ENCODE assay signal across 16 cellular contexts in the genomic region with DNA sequence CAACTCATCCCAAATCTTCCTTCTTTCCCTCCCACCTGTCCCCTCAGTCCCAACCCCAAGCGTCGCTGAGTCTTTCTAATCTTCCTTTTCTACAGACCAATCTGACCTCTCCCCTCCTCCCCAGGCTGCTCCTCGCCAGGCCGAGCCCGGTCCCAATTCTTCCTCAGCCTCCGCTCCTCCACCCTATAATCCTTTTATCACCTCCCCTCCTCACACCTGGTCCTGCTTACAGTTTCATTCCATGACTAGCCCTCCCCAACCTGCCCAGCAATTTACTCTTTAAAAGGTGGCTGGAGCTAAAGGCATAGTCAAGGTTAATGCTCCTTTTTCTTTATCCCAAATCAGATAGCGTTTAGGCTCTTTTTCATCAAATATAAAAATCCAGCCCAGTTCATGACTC. TPM values are rescaled to one million over a fixed set of nuclear protein-coding genes. Genes with fewer than 3 reads are reported as not detected.
"Had no signal": no experiment of that assay in that cellular context is flagged by ENCODE, and none has a peak within 500 bp of the region (broad histone marks: within the 10 kb centered on the region; RNA-seq: fewer than 3 reads in every experiment).

No MANE protein-coding gene starts in this region.

RNA-seq across cellular contexts. Expression of a gene that starts 52.3 kb away (rescaled TPM):
- total RNA-seq: activated naive CD4-positive, alpha-beta T cell treated with anti-CD3 and anti-CD28 coated beads for 36 hours; activated naive CD4-positive, alpha-beta T cell treated with anti-CD3 and anti-CD28 coated beads, Interleukin-2, amount 50 U/mL, for 72 hours; activated naive CD8-positive, alpha-beta T cell treated with anti-CD3 and anti-CD28 coated beads for 36 hours; activated naive CD8-positive, alpha-beta T cell treated with anti-CD3 and anti-CD28 coated beads, Interleukin-2, amount 10 ng/mL, durations not matched to agents 7 days and 5 days; activated T-cell treated with anti-CD3 and anti-CD28 coated beads, Interleukin-2, amount 50 U/mL, for 4 hours; activated T-cell treated with anti-CD3 and anti-CD28 coated beads, Interleukin-2, amount 50 U/mL, for 72 hours; activated T-helper 1 cell treated with anti-CD3 and anti-CD28 coated beads, Interleukin-12 subunit alpha, Interleukin-12 subunit beta, Interleukin-2, Interleukin-4 antibody, amounts not matched to agents 30 ng/mL and 10 ng/mL and 1 ng/mL, durations not matched to agents 14 hours and 24 hours and 36 hours; activated T-helper 17 cell treated with anti-CD3 and anti-CD28 coated beads, Interleukin-2, amount 50 U/mL, for 72 hours; activated T-helper 2 cell treated with anti-CD3 and anti-CD28 coated beads, Interferon-gamma antibody, Interleukin-2, Interleukin-4, amounts not matched to agents 10 μg/mL and 5 μg/mL and 100 μg/mL, durations not matched to agents 14 hours and 24 hours and 36 hours; aorta; ascending aorta; astrocyte; body of pancreas; breast epithelium; bronchial epithelial cell had no signal
- polyA plus RNA-seq: aorta, cardiac muscle cell had no signal
